ENCODE assay signal across 13 cellular contexts in the genomic region with DNA sequence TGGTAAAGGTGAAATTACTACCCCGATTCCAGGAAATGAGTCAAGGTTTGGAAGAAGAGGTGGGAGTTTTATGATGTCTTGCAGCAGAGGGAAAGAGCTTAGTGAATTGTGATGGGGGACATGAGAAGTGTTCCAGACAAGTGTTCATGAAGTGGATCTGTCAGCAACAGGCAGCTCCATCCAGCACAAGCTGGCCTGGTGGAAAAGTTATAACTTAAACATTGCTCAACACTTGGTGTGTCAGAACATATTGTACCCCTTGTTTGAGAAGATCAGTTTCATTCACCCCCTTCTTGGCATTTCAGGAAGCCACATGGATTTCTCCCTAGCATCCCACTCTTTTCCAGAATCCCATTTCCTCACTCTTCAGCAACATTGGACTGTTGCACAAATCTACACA.
DNase-seq lines count a peak whose midpoint lies in the region; ATAC-seq and TF ChIP-seq lines count a peak whose summit lies in the region.
"Had no signal": no experiment of that assay in that cellular context is flagged by ENCODE, and none has a peak within 500 bp of the region (broad histone marks: within the 10 kb centered on the region; RNA-seq: fewer than 3 reads in every experiment).

No MANE protein-coding gene starts in this region.

- no peak overlapping the region for H3K4me3 ChIP-seq in fibroblast of mammary gland (ENCODE audit: control insufficient read depth, low read depth, low read length)
- H3K4me3 ChIP-seq: A549, GM23248, HAP-1 had no signal

- ATAC-seq in Right ventricle myocardium superior (ENCODE audit: poor library complexity) (peak; percentile 44), Right ventricle myocardium inferior (no peak), HG03097 (IDR thresholded peaks at IDR 0.05; ENCODE audit: low FRiP score, unreplicated experiment) (no peak)
- ATAC-seq: A549 had no signal

- intact Hi-C loops in Right ventricle myocardium superior (cut with DNase I) (loop anchor here (10.0 kb wide), 1 partner anchor 247 kb away; no protein-coding TSS in a partner anchor), Right ventricle myocardium inferior (cut with DNase I) (loop anchor here (5.0 to 10.0 kb wide), 2 partner anchors 109 to 227 kb away; a partner anchor contains a TSS)

- DNase-seq in Right ventricle myocardium superior (no peak), Right ventricle myocardium inferior (ENCODE audit: missing footprints) (no peak), fibroblast of mammary gland (ENCODE audit: low read depth) (peak; percentile 28), renal cortical epithelial cell (ENCODE audit: low read depth) (peak; percentile 2), NCI-H146 treated with DMSO at 0.1 percent for 48 hours (lab: John Stamatoyannopoulos, UW; ENCODE audit: unreplicated experiment) (no peak), NCI-H1436 (lab: John Stamatoyannopoulos, UW) (no peak)
- DNase-seq: AML-193; Caco-2; CD4-positive, alpha-beta T cell; GM23248 had no signal

- TF ChIP-seq CTCF in fibroblast of mammary gland (conservative IDR thresholded peaks at IDR 0.05; ENCODE audit: control insufficient read depth, insufficient read depth, low read depth, low read length) = no peak

Comparison
In these comparisons a context has a peak if more than half of its experiments do, and no peak if none do; other contexts are left out.
1. DNase-seq: peak in fibroblast of mammary gland (single experiment) and renal cortical epithelial cell (single experiment); none in Right ventricle myocardium superior (single experiment), Right ventricle myocardium inferior (single experiment), NCI-H146 treated with DMSO at 0.1 percent for 48 hours (single experiment) and NCI-H1436 (single experiment).